Comparison of ENCODE assay signal across 8 cellular contexts in the genomic region with DNA sequence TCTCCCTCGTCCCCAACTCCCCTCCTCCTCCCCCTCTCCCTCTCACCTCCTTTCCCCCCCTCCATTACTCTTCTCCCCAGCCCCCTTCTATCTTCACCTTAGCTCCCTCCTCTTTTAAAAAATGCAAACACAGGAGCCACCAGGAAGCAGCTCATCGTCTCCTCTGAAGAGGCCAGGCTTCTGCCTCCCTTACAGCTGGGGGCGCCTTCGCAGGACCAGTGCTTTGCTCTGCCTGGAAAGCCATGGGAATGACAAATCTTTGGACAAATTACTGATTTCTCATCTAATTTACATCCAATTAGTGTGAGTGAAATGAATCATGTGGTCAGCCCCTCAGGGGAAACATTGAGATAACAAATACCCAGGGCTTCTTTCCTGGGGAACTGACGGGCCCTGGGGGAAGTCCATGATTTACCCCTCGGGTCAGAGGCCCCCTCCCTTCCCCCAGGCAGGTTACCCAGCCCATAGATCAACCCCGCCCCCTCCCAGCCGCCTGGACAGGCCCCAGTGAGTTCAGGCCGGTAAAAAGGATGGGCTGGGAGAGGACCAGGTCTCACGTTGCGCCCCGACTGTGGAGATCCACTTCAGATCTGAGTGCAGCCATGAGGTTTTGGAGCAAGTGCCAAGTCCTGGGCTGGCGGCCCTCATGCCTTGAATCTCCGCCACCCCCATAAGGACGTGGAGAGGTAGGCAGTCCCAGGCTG.
DNase-seq lines count a peak whose midpoint lies in the region; ATAC-seq, FAIRE-seq and TF ChIP-seq lines count a peak whose summit lies in the region.
"Had no signal": no experiment of that assay in that cellular context is flagged by ENCODE, and none has a peak within 500 bp of the region (broad histone marks: within the 10 kb centered on the region; RNA-seq: fewer than 3 reads in every experiment).

No MANE protein-coding gene starts in this region.

- H3K36me3 ChIP-seq in K562 (ENCODE audit: control insufficient read depth, insufficient read depth, low read length): no peaks in the 10 kb centered on the region
- H3K36me3 ChIP-seq in neuronal stem cell (replicated peaks in 1 of 2; ENCODE audit: control insufficient read depth in 2 of 2, insufficient read depth in 2 of 2, low read length in 2 of 2): no peaks in the 10 kb centered on the region
- no peaks in the 10 kb centered on the region for H3K36me3 ChIP-seq in breast epithelium

- H3K79me1 ChIP-seq in neuronal stem cell (ENCODE audit: low read depth, low read length): no peaks in the 10 kb centered on the region

- H2AFZ ChIP-seq in K562 (ENCODE audit: low read depth, low read length): no peak overlapping the region
- peak overlapping the region; percentile 85 for H2AFZ ChIP-seq in neuronal stem cell (ENCODE audit: low read length)

- no peak for FAIRE-seq in K562 (lab: Jason Lieb, UNC)

- no peak overlapping the region for H3K14ac ChIP-seq in neuronal stem cell (ENCODE audit: low read length)

- no peaks in the 10 kb centered on the region for H4K20me1 ChIP-seq in K562 (replicated peaks; ENCODE audit: control insufficient read depth, insufficient read depth, low read length)

- H3K9me3 ChIP-seq in K562 (replicated peaks; ENCODE audit: control insufficient read depth, insufficient read depth, low read depth, low read length) (no peaks in the 10 kb centered on the region), neuronal stem cell (replicated peaks in 1 of 2; ENCODE audit: control insufficient read depth in 2 of 2, insufficient read depth in 1 of 2, low read depth in 1 of 2, low read length in 2 of 2) (no peaks in the 10 kb centered on the region), breast epithelium (no peaks in the 10 kb centered on the region)

- no TSS peak for BruUV-seq in K562 (replicated peaks; lab: Mats Ljungman, UMichigan)

- H2AK5ac ChIP-seq in neuronal stem cell (ENCODE audit: low read depth, low read length): no peak overlapping the region

- H4K91ac ChIP-seq in neuronal stem cell (ENCODE audit: low read depth, low read length, poor library complexity): no peak overlapping the region

- POLR2A ChIA-PET in K562 (lab: Yijun Ruan, JAX): interaction anchor here (0.8 to 1.3 kb wide), 2 partner anchors 8 to 9 kb away, joined by 3 read pairs; no protein-coding TSS in a partner anchor

- TF ChIP-seq RAD21 in K562 (CRISPR knock-in tag; conservative IDR thresholded peaks at IDR 0.05 in 1 of 2, IDR thresholded peaks at IDR 0.05 in 1 of 2): no peak

- H3K27ac ChIP-seq in K562 (ENCODE audit: extremely low read depth, low read depth, low read length) (no peak overlapping the region), neuronal stem cell (replicated peaks; ENCODE audit: low read length) (no peak overlapping the region), breast epithelium (no peak overlapping the region)

- H2BK15ac ChIP-seq in neuronal stem cell (ENCODE audit: low read length): peak overlapping the region; percentile 39

- DNase-seq in GM13976 (ENCODE audit: low spot score) (peak; percentile 51), K562 (ENCODE audit: extremely low read depth in 1 of 4, low spot score in 3 of 4) (no peak), neuronal stem cell (ENCODE audit: low spot score) (no peak), breast epithelium (ENCODE audit: low spot score in 2 of 2) (no peak), NCI-H2196 (lab: John Stamatoyannopoulos, UW; ENCODE audit: unreplicated experiment) (no peak), DMS53 treated with DMSO at 0.1 percent for 48 hours (lab: John Stamatoyannopoulos, UW; ENCODE audit: unreplicated experiment) (no peak)
- DNase-seq: GOT3 had no signal

- H3K9ac ChIP-seq in K562 (ENCODE audit: insufficient read depth in 1 of 2, low read depth in 2 of 2, low read length in 2 of 2) (peak overlapping the region in 1 of 2 experiments; percentile 70; a peak in 1 of 4 replicates), neuronal stem cell (ENCODE audit: low read depth, low read length, poor library complexity) (peak overlapping the region; percentile 75)

- intact Hi-C loops in K562 (cut with micrococcal nuclease): no loop called here
- intact Hi-C loops in breast epithelium (cut with DNase I; ENCODE audit: low total_unique reads): loop anchor here (1.0 kb wide), 1 partner anchor 16 kb away; no protein-coding TSS in a partner anchor

- H3K9me1 ChIP-seq in K562 (ENCODE audit: control insufficient read depth, insufficient read depth, low read length): no peaks in the 10 kb centered on the region

- TF ChIP-seq EP300 in K562 (IDR thresholded peaks at IDR 0.05; ENCODE audit: low read length): no peak

- CTCF ChIA-PET in K562 (lab: Yijun Ruan, JAX; ENCODE audit: low intra/inter-chr PET ratio): interaction anchor here (0.6 kb wide), 1 partner anchor 8 kb away, joined by 3 read pairs; no protein-coding TSS in a partner anchor

- WGBS in K562 (ENCODE audit: insufficient coverage, low coverage, missing lambda C conversion rate): 59% methylated on average over 14 of the region's 15 CpGs
- WGBS in neuronal stem cell (ENCODE audit: extremely low coverage in 2 of 2, insufficient read length in 2 of 2, insufficient replicate concordance in 1 of 2), 2 donors: no CpG with 5 or more reads among the region's 15 CpGs

- H3K18ac ChIP-seq in neuronal stem cell (ENCODE audit: low read length): peak overlapping the region; percentile 87

- H4K8ac ChIP-seq in neuronal stem cell (ENCODE audit: low read depth, low read length): no peak overlapping the region

- no peak overlapping the region for H2BK120ac ChIP-seq in neuronal stem cell (ENCODE audit: low read depth, low read length)

- TF ChIP-seq CTCF in GM13976 (IDR thresholded peaks at IDR 0.05; ENCODE audit: borderline replicate concordance, control extremely low read depth, extremely low read depth, insufficient read depth, missing control alignments) (no peak), K562 (IDR thresholded peaks at IDR 0.05 in 2 of 3, conservative IDR thresholded peaks at IDR 0.05 in 1 of 3; ENCODE audit: insufficient read depth in 2 of 3, low read depth in 1 of 3, low read length in 3 of 3) (no peak), breast epithelium (IDR thresholded peaks at IDR 0.05) (no peak)

- in situ Hi-C loops in GM13976 (cut with MboI; ENCODE audit: low sequenced_read_pairs, unreplicated experiment): no loop called here
- in situ Hi-C loops in K562 (cut with MboI): no loop called here

- no peak overlapping the region for H2BK5ac ChIP-seq in neuronal stem cell (ENCODE audit: low read length)

- H3K23ac ChIP-seq in neuronal stem cell (ENCODE audit: low read depth, low read length, poor library complexity): peak overlapping the region; percentile 1

- H3K79me2 ChIP-seq in K562 (ENCODE audit: control insufficient read depth, insufficient read depth, low read length): no peaks in the 10 kb centered on the region

- no peak overlapping the region for H3K4me3 ChIP-seq in K562
- H3K4me3 ChIP-seq in neuronal stem cell (ENCODE audit: low read length in 2 of 2): no peak overlapping the region
- no peak overlapping the region for H3K4me3 ChIP-seq in breast epithelium

- ATAC-seq in HG03432 (IDR thresholded peaks at IDR 0.05; ENCODE audit: unreplicated experiment) (peak; percentile 23), K562 (0 out of 3 replicates have a peak, but pooled peaks have one; percentile 16)

- H3K4me1 ChIP-seq in K562 (replicated peaks in 1 of 2; ENCODE audit: control insufficient read depth in 2 of 2, insufficient read depth in 2 of 2, low read length in 2 of 2): peaks cover 8 to 20% of the 10 kb centered on the region in 2 experiments; a peak in 4 of 5 replicates
- H3K4me1 ChIP-seq in neuronal stem cell (ENCODE audit: control insufficient read depth in 2 of 2, insufficient read depth in 1 of 2, low read depth in 1 of 2, low read length in 2 of 2): peaks cover 17 to 18% of the 10 kb centered on the region in 2 donors
- peaks cover 4 to 9% of the 10 kb centered on the region in 2 donors for H3K4me1 ChIP-seq in breast epithelium

- peak overlapping the region; percentile 66 for H2BK12ac ChIP-seq in neuronal stem cell (ENCODE audit: low read length)

- peaks cover 1 to 4% of the 10 kb centered on the region in 2 experiments; a peak in 4 of 5 replicates for H3K27me3 ChIP-seq in K562 (ENCODE audit: control insufficient read depth in 2 of 2, insufficient read depth in 2 of 2, low read length in 2 of 2)
- peaks cover 0 to 17% (median 2%) of the 10 kb centered on the region in 3 experiments for H3K27me3 ChIP-seq in neuronal stem cell (ENCODE audit: control insufficient read depth in 3 of 3, insufficient read depth in 3 of 3, low read depth in 1 of 3, low read length in 3 of 3)
- peaks cover 0 to 14% of the 10 kb centered on the region in 2 donors for H3K27me3 ChIP-seq in breast epithelium

- no peak overlapping the region for H3K4ac ChIP-seq in neuronal stem cell (ENCODE audit: low read length)

- H3K4me2 ChIP-seq in K562 (ENCODE audit: insufficient read depth, low read length) (no peak overlapping the region), neuronal stem cell (ENCODE audit: insufficient read depth, low read length, poor library complexity, severe bottlenecking) (peak overlapping the region; percentile 39)

- TF ChIP-seq POLR2A in K562 (conservative IDR thresholded peaks at IDR 0.05) (no peak), breast epithelium (IDR thresholded peaks at IDR 0.05) (no peak)

TF ChIP-seq in K562, 482 proteins besides CTCF, POLR2A, EP300 and RAD21 (continues in another document):
- TF ChIP-seq ESRRB (CRISPR knock-in tag; IDR thresholded peaks at IDR 0.05; ENCODE audit: borderline replicate concordance) (no peak), PTTG1 (tag; IDR thresholded peaks at IDR 0.05; ENCODE audit: low read depth) (no peak), ZNF668 (CRISPR knock-in tag; IDR thresholded peaks at IDR 0.05) (no peak), NCOA2 (IDR thresholded peaks at IDR 0.05; ENCODE audit: partially characterized antibody in 2 of 2) (no peak)
- TF ChIP-seq, protein P1, sequence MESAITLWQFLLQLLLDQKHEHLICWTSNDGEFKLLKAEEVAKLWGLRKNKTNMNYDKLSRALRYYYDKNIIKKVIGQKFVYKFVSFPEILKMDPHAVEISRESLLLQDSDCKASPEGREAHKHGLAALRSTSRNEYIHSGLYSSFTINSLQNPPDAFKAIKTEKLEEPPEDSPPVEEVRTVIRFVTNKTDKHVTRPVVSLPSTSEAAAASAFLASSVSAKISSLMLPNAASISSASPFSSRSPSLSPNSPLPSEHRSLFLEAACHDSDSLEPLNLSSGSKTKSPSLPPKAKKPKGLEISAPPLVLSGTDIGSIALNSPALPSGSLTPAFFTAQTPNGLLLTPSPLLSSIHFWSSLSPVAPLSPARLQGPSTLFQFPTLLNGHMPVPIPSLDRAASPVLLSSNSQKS (CRISPR knock-in tag; IDR thresholded peaks at IDR 0.05): no peak
- TF ChIP-seq, protein P2, sequence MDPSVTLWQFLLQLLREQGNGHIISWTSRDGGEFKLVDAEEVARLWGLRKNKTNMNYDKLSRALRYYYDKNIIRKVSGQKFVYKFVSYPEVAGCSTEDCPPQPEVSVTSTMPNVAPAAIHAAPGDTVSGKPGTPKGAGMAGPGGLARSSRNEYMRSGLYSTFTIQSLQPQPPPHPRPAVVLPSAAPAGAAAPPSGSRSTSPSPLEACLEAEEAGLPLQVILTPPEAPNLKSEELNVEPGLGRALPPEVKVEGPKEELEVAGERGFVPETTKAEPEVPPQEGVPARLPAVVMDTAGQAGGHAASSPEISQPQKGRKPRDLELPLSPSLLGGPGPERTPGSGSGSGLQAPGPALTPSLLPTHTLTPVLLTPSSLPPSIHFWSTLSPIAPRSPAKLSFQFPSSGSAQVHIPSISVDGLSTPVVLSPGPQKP (CRISPR knock-in tag; IDR thresholded peaks at IDR 0.05): no peak
